ENCODE assay signal across 1 cellular context in the genomic region with DNA sequence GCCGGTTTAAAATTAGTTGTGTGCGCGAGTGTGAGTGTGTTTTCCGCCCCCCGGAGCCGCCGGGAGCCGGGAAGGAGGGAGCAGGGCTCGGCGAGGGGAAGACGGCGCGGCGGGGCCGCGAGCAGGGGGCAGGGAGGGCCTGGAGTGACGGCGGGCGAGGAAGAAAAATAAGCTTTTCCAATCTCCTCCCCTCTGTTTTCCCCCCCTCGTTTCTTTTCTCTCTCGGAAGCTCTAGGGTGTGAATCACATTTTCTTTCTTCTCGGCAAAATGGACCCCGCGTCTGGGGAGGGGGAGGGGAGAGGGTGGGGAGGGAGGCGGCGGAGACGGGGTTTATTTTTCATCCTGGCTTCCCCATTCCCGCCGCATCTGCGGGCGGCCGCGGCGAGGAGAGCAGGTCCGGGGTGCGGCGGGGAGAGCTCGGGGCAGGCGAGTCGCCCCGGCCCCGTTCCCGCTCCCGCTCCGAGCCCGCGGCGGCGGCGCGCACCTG.
TF ChIP-seq lines count a peak whose summit lies in the region.

No MANE protein-coding gene starts in this region.

TF ChIP-seq in GM12878, 131 proteins besides CTCF, POLR2A, EP300 and RAD21 (continued from another document):
- TF ChIP-seq, protein P1, sequence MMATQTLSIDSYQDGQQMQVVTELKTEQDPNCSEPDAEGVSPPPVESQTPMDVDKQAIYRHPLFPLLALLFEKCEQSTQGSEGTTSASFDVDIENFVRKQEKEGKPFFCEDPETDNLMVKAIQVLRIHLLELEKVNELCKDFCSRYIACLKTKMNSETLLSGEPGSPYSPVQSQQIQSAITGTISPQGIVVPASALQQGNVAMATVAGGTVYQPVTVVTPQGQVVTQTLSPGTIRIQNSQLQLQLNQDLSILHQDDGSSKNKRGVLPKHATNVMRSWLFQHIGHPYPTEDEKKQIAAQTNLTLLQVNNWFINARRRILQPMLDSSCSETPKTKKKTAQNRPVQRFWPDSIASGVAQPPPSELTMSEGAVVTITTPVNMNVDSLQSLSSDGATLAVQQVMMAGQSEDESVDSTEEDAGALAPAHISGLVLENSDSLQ (IDR thresholded peaks at IDR 0.05): peak; percentile 49
- TF ChIP-seq RUNX3 (IDR thresholded peaks at IDR 0.05; ENCODE audit: low read length): no peak
- no peak for TF ChIP-seq DPF2 (IDR thresholded peaks at IDR 0.05)
- TF ChIP-seq HCFC1 (IDR thresholded peaks at IDR 0.05; ENCODE audit: low read length): no peak; the same call in 1 of the 2 replicates
